8 cellular contexts compared by ENCODE assay signal in the genomic region with DNA sequence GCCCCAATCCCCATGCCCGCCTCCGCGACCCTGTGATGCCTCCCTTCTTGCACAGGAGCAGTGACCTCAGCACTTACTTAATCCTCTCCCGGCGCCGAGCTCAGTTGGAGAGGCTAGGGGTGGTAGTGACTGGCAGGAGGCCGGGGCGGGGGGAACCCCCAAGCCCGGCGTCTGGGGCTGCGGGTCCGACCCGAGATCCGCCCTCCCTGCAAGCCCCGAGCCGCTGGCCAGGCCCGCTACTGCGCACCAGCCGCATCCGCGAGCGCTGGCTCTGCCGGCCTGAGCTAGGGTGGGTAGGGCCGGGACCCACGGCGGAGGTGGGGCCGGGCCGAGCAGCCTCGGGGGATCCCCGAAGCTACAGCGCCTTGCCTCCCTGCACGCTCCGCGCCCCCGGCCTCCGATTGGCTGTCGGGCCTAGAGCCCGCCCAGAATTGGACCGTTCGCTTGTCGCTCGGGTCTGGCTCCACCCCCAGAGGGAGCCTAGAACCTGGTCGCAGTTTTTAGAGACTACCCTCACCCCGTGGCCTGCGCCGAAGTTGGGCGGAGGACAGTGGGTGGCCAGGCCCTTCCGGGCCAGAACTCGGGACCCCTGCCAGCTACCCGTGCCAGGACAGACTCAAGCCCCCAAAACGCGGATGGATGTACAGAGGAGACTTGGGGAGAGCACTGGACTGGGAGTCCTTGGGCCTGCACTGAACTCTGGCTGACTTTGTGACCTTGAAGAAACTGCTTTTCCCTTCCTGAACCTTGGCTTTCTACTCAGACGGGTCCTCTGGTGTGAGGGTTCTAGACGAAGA. TPM values are rescaled to one million over a fixed set of nuclear protein-coding genes. Genes with fewer than 3 reads are reported as not detected.
DNase-seq lines count a peak whose midpoint lies in the region; ATAC-seq and TF ChIP-seq lines count a peak whose summit lies in the region.

Gene C3orf18, minus strand, starts transcription at position 362 of the 797 bp plus-strand sequence. CDS start 2,048 bp downstream, outside the sequence.

- H3K4me3 ChIP-seq in SJSA1 (peak within 1 kb of the TSS; percentile 50), gastroesophageal sphincter (peak within 1 kb of the TSS; percentile 45 to 70), neutrophil (ENCODE audit: low read depth in 1 of 2, low read length in 1 of 2) (peak within 1 kb of the TSS; percentile 71 to 95), subcutaneous abdominal adipose tissue (ENCODE audit: low read depth in 1 of 5, low read length in 5 of 5) (peak within 1 kb of the TSS; percentile 63 to 95 (median 81))

- H3K4me1 ChIP-seq in SJSA1 (replicated peaks) (peaks cover 30% of the 10 kb centered on the region), gastroesophageal sphincter (peaks cover 0 to 60% (median 26%) of the 10 kb centered on the region in 3 donors), neutrophil (ENCODE audit: control insufficient read depth in 1 of 2, insufficient read depth in 1 of 2, low read depth in 1 of 2, low read length in 1 of 2) (peaks cover 33 to 36% of the 10 kb centered on the region in 2 experiments), subcutaneous abdominal adipose tissue (ENCODE audit: control insufficient read depth in 5 of 5, insufficient read depth in 5 of 5, low read length in 5 of 5) (peaks cover 6 to 48% (median 43%) of the 10 kb centered on the region in 5 donors)

- H3K9me3 ChIP-seq in SJSA1 (replicated peaks) (no peaks in the 10 kb centered on the region), gastroesophageal sphincter (no peaks in the 10 kb centered on the region), neutrophil (no peaks in the 10 kb centered on the region), subcutaneous abdominal adipose tissue (ENCODE audit: control insufficient read depth in 5 of 5, low read length in 5 of 5) (no peaks in the 10 kb centered on the region)

- H3K36me3 ChIP-seq in SJSA1 (0 out of 2 replicates have a peak, but pooled peaks cover 3% of the 10 kb centered on the region), gastroesophageal sphincter (peaks cover 0 to 32% of the 10 kb centered on the region in 2 donors), neutrophil (no peaks in the 10 kb centered on the region), subcutaneous abdominal adipose tissue (ENCODE audit: control insufficient read depth in 5 of 5, insufficient read depth in 5 of 5, low read length in 5 of 5) (peaks cover 0 to 11% (median 3%) of the 10 kb centered on the region in 5 donors)

- TF ChIP-seq CTCF in gastroesophageal sphincter (IDR thresholded peaks at IDR 0.05) (no peak), neutrophil (IDR thresholded peaks at IDR 0.05) (no peak)

- H3K4me3 Mint-ChIP-seq in IgD-negative memory B cell, result peak within 1 kb of the TSS; percentile 87 to 98 (median 97)

- H3K4me1 Mint-ChIP-seq in IgD-negative memory B cell, result peaks cover 13 to 23% (median 23%) of the 10 kb centered on the region in 3 donors

- 11% methylated on average over 2 of the region's 54 CpGs; no CpG with 5 or more reads in 1 of the 2 donors for whole genome bisulfite sequencing in gastroesophageal sphincter (ENCODE audit: low coverage in 1 of 2), 2 donors

- TF ChIP-seq POLR2A in gastroesophageal sphincter (IDR thresholded peaks at IDR 0.05), result peak in 1 of 2 donors; percentile 32

- no peaks in the 10 kb centered on the region for H3K9me3 Mint-ChIP-seq in IgD-negative memory B cell

- peak within 1 kb of the TSS in 4 of 5 donors; percentile 70 to 84 (median 80) for H3K9ac ChIP-seq in subcutaneous abdominal adipose tissue (ENCODE audit: low read length in 5 of 5)

- DNase-seq in DMS153 (lab: John Stamatoyannopoulos, UW) (peak; percentile 47), SJSA1 (ENCODE audit: low read depth in 1 of 2, low spot score in 2 of 2) (peak; percentile 72 to 89)
- DNase-seq in activated naive CD4-positive, alpha-beta T cell treated with Interleukin-2 at 50 U/mL for 16 hours, result peak; percentile 97

- ATAC-seq in GM21526 (IDR thresholded peaks at IDR 0.05; ENCODE audit: low FRiP score, unreplicated experiment), result peak; percentile 76
- peak; percentile 86 for ATAC-seq in gastroesophageal sphincter

- no peak for TF ChIP-seq EP300 in gastroesophageal sphincter (IDR thresholded peaks at IDR 0.05)

- H3K27ac ChIP-seq in SJSA1 (no peak within 1 kb of the TSS), gastroesophageal sphincter (peak within 1 kb of the TSS; percentile 26 to 93 (median 90)), neutrophil (peak within 1 kb of the TSS; percentile 26), subcutaneous abdominal adipose tissue (ENCODE audit: low read depth, low read length) (peak within 1 kb of the TSS; percentile 81)

- H3K27me3 Mint-ChIP-seq in IgD-negative memory B cell, result no peaks in the 10 kb centered on the region

- H3K27ac Mint-ChIP-seq in IgD-negative memory B cell, result peak within 1 kb of the TSS; percentile 11 to 98 (median 96)

- peaks cover 3% of the 10 kb centered on the region for H3K36me3 Mint-ChIP-seq in IgD-negative memory B cell

- no peaks in the 10 kb centered on the region for H3K27me3 ChIP-seq in SJSA1 (replicated peaks)
- no peaks in the 10 kb centered on the region for H3K27me3 ChIP-seq in gastroesophageal sphincter
- peaks cover 16% of the 10 kb centered on the region for H3K27me3 ChIP-seq in neutrophil
- no peaks in the 10 kb centered on the region for H3K27me3 ChIP-seq in subcutaneous abdominal adipose tissue (ENCODE audit: control insufficient read depth in 5 of 5, insufficient read depth in 4 of 5, low read length in 5 of 5)

RNA-seq across cellular contexts. Expression of gene C3orf18, which starts in this region (rescaled TPM):
- polyA plus RNA-seq in IgD-negative memory B cell, result 7.9 TPM
- total RNA-seq in SJSA1 (2014; rRNA removed; shearing (Covaris generic)), result 9.1 and 15.2 TPM in 2 replicates
- 10 to 100 TPM in 3 of 4 donors, 1 to 10 TPM in 1; 9.7 to 42.8 (median 25.3) TPM for total RNA-seq in gastroesophageal sphincter

Comparison
In these comparisons a context has a peak if more than half of its experiments do, and no peak if none do; other contexts are left out.
1. DNase-seq: peak in every context shown above with its lines; median percentile 97 in activated naive CD4-positive, alpha-beta T cell treated with Interleukin-2 at 50 U/mL for 16 hours; 80 in SJSA1; 47 in DMS153.